ENCODE assay signal across 11 cellular contexts in genomic region chr1:245853291-245853690, GRCh38.
"Had no signal": no experiment of that assay in that cellular context is flagged by ENCODE, and none has a peak within 500 bp of the region (broad histone marks: within the 10 kb centered on the region; RNA-seq: fewer than 3 reads in every experiment).

No MANE protein-coding gene starts in this region.

- H3K4me1 ChIP-seq: HAP-1 had no signal

- H3K9ac ChIP-seq: GM23248 had no signal

- DNase-seq: GM23248, GOT3, H7, H9, HCEC 1CT, HFFc6 had no signal

- H3K4me3 ChIP-seq: GM23248, GM23338, HAP-1 had no signal

- ATAC-seq: GM23338, HCT116 had no signal

- FAIRE-seq: H1, H54 had no signal

- H3K4me2 ChIP-seq: GM23338 had no signal

- H3K27ac ChIP-seq: GM23248 had no signal

- H3K9me3 ChIP-seq: HAP-1 had no signal

- H2AFZ ChIP-seq: GM23248, GM23338 had no signal

- H3K36me3 ChIP-seq: HAP-1 had no signal
